Comparison of ENCODE assay signal across 11 cellular contexts in genomic region chr17:38875477-38876080, GRCh38. TPM values are rescaled to one million over a fixed set of nuclear protein-coding genes. Genes with fewer than 3 reads are reported as not detected.
A peak's percentile ranks its signal among the peaks of the same experiment; 100 is the strongest.
DNase-seq lines count a peak whose midpoint lies in the region; ATAC-seq and TF ChIP-seq lines count a peak whose summit lies in the region.
"Had no signal": no experiment of that assay in that cellular context is flagged by ENCODE, and none has a peak within 500 bp of the region (broad histone marks: within the 10 kb centered on the region; RNA-seq: fewer than 3 reads in every experiment).

No MANE protein-coding gene starts in this region.

- H3K4me1 ChIP-seq in A673 (ENCODE audit: insufficient read depth, low read length, poor library complexity, severe bottlenecking) (peaks cover 53% of the 10 kb centered on the region), HUES48 (ENCODE audit: control insufficient read depth, insufficient read depth, low read length) (peaks cover 75% of the 10 kb centered on the region), body of pancreas (peaks cover 72% of the 10 kb centered on the region)

- no peaks in the 10 kb centered on the region for H3K9me3 Mint-ChIP-seq in natural killer cell

- H3K27ac ChIP-seq in A673 (ENCODE audit: low read depth, low read length, poor library complexity, severe bottlenecking) (peak overlapping the region; percentile 47), HUES48 (ENCODE audit: low read depth, low read length) (peak overlapping the region; percentile 8), body of pancreas (peak overlapping the region in 3 of 4 donors; percentile 12 to 96 (median 55))

- no peak for TF ChIP-seq POLR2A in body of pancreas (IDR thresholded peaks at IDR 0.05)

- H3K9me3 ChIP-seq in A673 (ENCODE audit: low read depth, low read length, poor library complexity, severe bottlenecking), result no peaks in the 10 kb centered on the region
- H3K9me3 ChIP-seq in HUES48 (ENCODE audit: control insufficient read depth, insufficient read depth, low read length), result no peaks in the 10 kb centered on the region
- H3K9me3 ChIP-seq in body of pancreas, result no peaks in the 10 kb centered on the region

- peak overlapping the region; percentile 100 for H3K4me3 Mint-ChIP-seq in natural killer cell

- WGBS in body of pancreas, 2 donors, result 76 to 83% methylated on average over 5 of the region's 5 CpGs

- peaks cover 80 to 92% of the 10 kb centered on the region in 2 donors for H3K4me1 Mint-ChIP-seq in natural killer cell

- CTCF ChIA-PET in A673 (lab: Charles Lee), result no interaction called here

- intact Hi-C loops in A673 (cut with micrococcal nuclease; ENCODE audit: unreplicated experiment), result no loop called here
- intact Hi-C loops in body of pancreas (cut with DNase I), result no loop called here
- intact Hi-C loops in natural killer cell (cut with micrococcal nuclease), result no loop called here

- TF ChIP-seq CTCF in A673 (conservative IDR thresholded peaks at IDR 0.05; ENCODE audit: low read depth, low read length), result no peak
- TF ChIP-seq CTCF in body of pancreas (IDR thresholded peaks at IDR 0.05), result no peak
- TF ChIP-seq CTCF in natural killer cell (IDR thresholded peaks at IDR 0.05), result no peak

- ATAC-seq in body of pancreas (no peak), natural killer cell (no peak), GM19463 (IDR thresholded peaks at IDR 0.05; ENCODE audit: unreplicated experiment) (no peak), HG03571 (IDR thresholded peaks at IDR 0.05; ENCODE audit: unreplicated experiment) (no peak), GM18498 (IDR thresholded peaks at IDR 0.05; ENCODE audit: unreplicated experiment) (no peak), GM18907 (IDR thresholded peaks at IDR 0.05; ENCODE audit: unreplicated experiment) (no peak)

- H3K27me3 ChIP-seq in A673 (replicated peaks; ENCODE audit: insufficient read depth, low read depth, low read length, poor library complexity) (no peaks in the 10 kb centered on the region), HUES48 (ENCODE audit: control insufficient read depth, insufficient read depth, low read length) (no peaks in the 10 kb centered on the region), body of pancreas (no peaks in the 10 kb centered on the region)

- POLR2A ChIA-PET in A673 (lab: Charles Lee; ENCODE audit: low non-redundant PET), result no interaction called here

- no TSS peak for BruUV-seq in A673 (replicated peaks; lab: Mats Ljungman, UMichigan)

- no peaks in the 10 kb centered on the region for H3K36me3 ChIP-seq in A673 (ENCODE audit: insufficient read depth, low read length, poor library complexity, severe bottlenecking)
- H3K36me3 ChIP-seq in HUES48 (ENCODE audit: control insufficient read depth, insufficient read depth, low read length), result peaks cover 23% of the 10 kb centered on the region
- peaks cover 0 to 8% of the 10 kb centered on the region in 2 donors for H3K36me3 ChIP-seq in body of pancreas (replicated peaks in 1 of 2; ENCODE audit: insufficient read depth in 1 of 2, low read depth in 2 of 2)

- no peak overlapping the region for H3K9ac ChIP-seq in HUES48 (ENCODE audit: low read depth, low read length)

- no peaks in the 10 kb centered on the region for H3K36me3 Mint-ChIP-seq in natural killer cell

- H3K27me3 Mint-ChIP-seq in natural killer cell (ENCODE audit: low read depth in 2 of 2), result no peaks in the 10 kb centered on the region

- DNase-seq in A673 (ENCODE audit: low spot score) (peak; percentile 34), body of pancreas (no peak), natural killer cell (no peak)
- DNase-seq: amniotic stem cell, NCI-H1092 treated with DMSO at 0.1 percent for 48 hours, T-helper 1 cell had no signal

- H3K4me3 ChIP-seq in A673 (ENCODE audit: low read depth, low read length, poor library complexity, severe bottlenecking) (no peak overlapping the region), HUES48 (ENCODE audit: low read depth, low read length) (no peak overlapping the region), body of pancreas (no peak overlapping the region)

- peak overlapping the region; percentile 96 to 98 for H3K27ac Mint-ChIP-seq in natural killer cell

RNA-seq across cellular contexts. Expression of gene LASP1, which starts 5.7 kb away (rescaled TPM):
- total RNA-seq in A673 (2021), result 76.9 and 78.3 TPM in 2 replicates
- total RNA-seq in body of pancreas, result 10 to 100 TPM; 70.3 to 76.1 TPM
- total RNA-seq in natural killer cell, result 100 to 1,000 TPM; 293 to 363 (median 340) TPM

RNA-seq across cellular contexts. Expression of gene RPL23, which starts 22.1 kb away (rescaled TPM):
- 764 and 879 TPM in 2 replicates for total RNA-seq in A673 (2021)
- total RNA-seq in body of pancreas, result 100 to 1,000 TPM; 693 to 755 TPM
- 100 to 1,000 TPM; 752 to 934 (median 923) TPM for total RNA-seq in natural killer cell

RNA-seq across cellular contexts. Expression of gene CWC25, which starts 50.5 kb away (rescaled TPM):
- 13.5 and 14.1 TPM in 2 replicates for total RNA-seq in A673 (2021)
- total RNA-seq in body of pancreas, result 10 to 100 TPM; 15.0 to 39.2 TPM
- 10 to 100 TPM; 63.8 to 79.4 (median 74.4) TPM for total RNA-seq in natural killer cell
